ENCODE assay signal across 10 cellular contexts in the genomic region with DNA sequence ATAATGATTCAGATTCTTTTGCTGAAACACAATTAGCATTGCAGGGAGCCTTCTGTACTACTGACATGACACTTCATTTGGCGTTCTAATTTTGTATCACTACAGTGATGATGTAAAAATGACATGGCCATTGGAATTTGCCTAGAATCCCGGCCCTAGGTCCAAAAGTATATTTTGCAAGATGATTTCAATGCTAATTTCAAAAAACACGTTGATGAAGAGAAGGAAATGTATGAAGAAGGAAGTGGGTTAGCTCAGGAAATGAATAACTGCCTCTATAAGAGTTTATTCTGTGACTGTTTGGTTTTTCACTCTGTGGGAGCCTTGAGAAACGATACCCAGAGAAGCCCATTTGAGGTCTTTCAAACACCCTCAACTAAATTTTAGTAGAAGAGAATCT. TPM values are rescaled to one million over a fixed set of nuclear protein-coding genes. Genes with fewer than 3 reads are reported as not detected.
DNase-seq lines count a peak whose midpoint lies in the region; ATAC-seq and TF ChIP-seq lines count a peak whose summit lies in the region.
"Had no signal": no experiment of that assay in that cellular context is flagged by ENCODE, and none has a peak within 500 bp of the region (broad histone marks: within the 10 kb centered on the region; RNA-seq: fewer than 3 reads in every experiment).

No MANE protein-coding gene starts in this region.

- peak overlapping the region; percentile 38 for H3K4me3 ChIP-seq in GM23248
- H3K4me3 ChIP-seq in lower lobe of right lung = no peak overlapping the region
- H3K4me3 ChIP-seq: lung had no signal

- in situ Hi-C loops in GM23248 (cut with MboI) = no loop called here

- H3K4me1 ChIP-seq in GM23248 (ENCODE audit: insufficient read depth) (peaks cover 40% of the 10 kb centered on the region), lower lobe of right lung (peaks cover 35% of the 10 kb centered on the region)

- intact Hi-C loops in lower lobe of right lung (cut with DNase I) = no loop called here

- H3K36me3 ChIP-seq in GM23248 (ENCODE audit: low read depth) (peaks cover 7% of the 10 kb centered on the region; the same call in 1 of the 2 replicates), lower lobe of right lung (peaks cover 56% of the 10 kb centered on the region)

- WGBS in GM23248 (ENCODE audit: low coverage in 1 of 2, low lambda C conversion rate in 2 of 2, missing lambda C conversion rate in 2 of 2), 2 experiments = 1 to 2% methylated on average over 4 of the region's 4 CpGs

- 0 out of 2 replicates have a peak overlapping the region, but pooled peaks have one; percentile 23 for H2AFZ ChIP-seq in GM23248

- no peak for TF ChIP-seq CTCF in lower lobe of right lung (IDR thresholded peaks at IDR 0.05)

- H3K4me2 ChIP-seq in GM23248 (ENCODE audit: unreplicated experiment) = peak overlapping the region; percentile 77

- H3K9ac ChIP-seq in GM23248 = peak overlapping the region; percentile 41

- H3F3A ChIP-seq in GM23248 (ENCODE audit: insufficient read depth) = peaks cover 42% of the 10 kb centered on the region

- no peaks in the 10 kb centered on the region for H4K20me1 ChIP-seq in GM23248 (ENCODE audit: insufficient read depth)

- ATAC-seq in SK-N-SH treated with all-trans-retinoic acid at 6 μM for 48 hours (peak; percentile 26; the same call in 1 of the 3 replicates), lower lobe of right lung (peak in 1 of 2 donors; percentile 52), GM19452 (IDR thresholded peaks at IDR 0.05; ENCODE audit: unreplicated experiment) (no peak)

- H3K27ac ChIP-seq in GM23248 (peak overlapping the region; percentile 65), lower lobe of right lung (peak overlapping the region; percentile 4)

- H3K27me3 ChIP-seq in GM23248 (replicated peaks; ENCODE audit: insufficient read depth) (no peaks in the 10 kb centered on the region), lower lobe of right lung (ENCODE audit: low read depth) (no peaks in the 10 kb centered on the region)

- H3K9me3 ChIP-seq in GM23248 (ENCODE audit: low read depth) (no peaks in the 10 kb centered on the region), lower lobe of right lung (no peaks in the 10 kb centered on the region)

- no peaks in the 10 kb centered on the region for H3K9me2 ChIP-seq in GM23248 (ENCODE audit: insufficient read depth)

- no peaks in the 10 kb centered on the region for H3K79me2 ChIP-seq in GM23248 (ENCODE audit: insufficient read depth)

- DNase-seq in GF-D8 (lab: John Stamatoyannopoulos, UW) = peak; percentile 78
- peak; percentile 46 for DNase-seq in GM23248
- no peak for DNase-seq in lower lobe of right lung
- DNase-seq in activated effector memory CD4-positive, alpha-beta T cell treated with anti-CD3 and anti-CD28 coated beads, Interleukin-2, amount 50 U/mL, for 16 hours = no peak
- DNase-seq in stimulated activated CD4-positive, alpha-beta T cell treated with anti-CD3 and anti-CD28 coated beads, Interleukin-4, amount 100 ng/mL, for 24 hours = no peak
- DNase-seq in NCI-H1092 (lab: John Stamatoyannopoulos, UW) = no peak
- DNase-seq: NCI-H226 had no signal

TF ChIP-seq in SK-N-SH treated with all-trans-retinoic acid at 6 μM for 48 hours, 23 proteins besides CTCF, POLR2A, EP300 and RAD21:
- TF ChIP-seq RARB (CRISPR knock-in tag; IDR thresholded peaks at IDR 0.05) (no peak), ISL1 (CRISPR knock-in tag; IDR thresholded peaks at IDR 0.05) (no peak), ZNF8 (CRISPR knock-in tag; IDR thresholded peaks at IDR 0.05) (no peak), PPARA (CRISPR knock-in tag; IDR thresholded peaks at IDR 0.05; ENCODE audit: borderline replicate concordance) (no peak), ARNTL (CRISPR knock-in tag; IDR thresholded peaks at IDR 0.05; ENCODE audit: borderline replicate concordance, low read depth) (no peak), ZFP30 (CRISPR knock-in tag; IDR thresholded peaks at IDR 0.05) (no peak), CREB5 (CRISPR knock-in tag; IDR thresholded peaks at IDR 0.05; ENCODE audit: low read depth) (no peak), TOX (CRISPR knock-in tag; IDR thresholded peaks at IDR 0.05; ENCODE audit: borderline replicate concordance) (no peak), CSDC2 (CRISPR knock-in tag; IDR thresholded peaks at IDR 0.05) (no peak), GLIS3 (CRISPR knock-in tag; IDR thresholded peaks at IDR 0.05) (no peak), ZFP3 (CRISPR knock-in tag; IDR thresholded peaks at IDR 0.05) (no peak), OSR1 (CRISPR knock-in tag; IDR thresholded peaks at IDR 0.05) (no peak), ZC3H10 (CRISPR knock-in tag; IDR thresholded peaks at IDR 0.05) (no peak), TCF4 (CRISPR knock-in tag; IDR thresholded peaks at IDR 0.05; ENCODE audit: borderline replicate concordance) (no peak), ZNF565 (CRISPR knock-in tag; conservative IDR thresholded peaks at IDR 0.05; ENCODE audit: low read depth) (no peak)
- TF ChIP-seq, protein P1, sequence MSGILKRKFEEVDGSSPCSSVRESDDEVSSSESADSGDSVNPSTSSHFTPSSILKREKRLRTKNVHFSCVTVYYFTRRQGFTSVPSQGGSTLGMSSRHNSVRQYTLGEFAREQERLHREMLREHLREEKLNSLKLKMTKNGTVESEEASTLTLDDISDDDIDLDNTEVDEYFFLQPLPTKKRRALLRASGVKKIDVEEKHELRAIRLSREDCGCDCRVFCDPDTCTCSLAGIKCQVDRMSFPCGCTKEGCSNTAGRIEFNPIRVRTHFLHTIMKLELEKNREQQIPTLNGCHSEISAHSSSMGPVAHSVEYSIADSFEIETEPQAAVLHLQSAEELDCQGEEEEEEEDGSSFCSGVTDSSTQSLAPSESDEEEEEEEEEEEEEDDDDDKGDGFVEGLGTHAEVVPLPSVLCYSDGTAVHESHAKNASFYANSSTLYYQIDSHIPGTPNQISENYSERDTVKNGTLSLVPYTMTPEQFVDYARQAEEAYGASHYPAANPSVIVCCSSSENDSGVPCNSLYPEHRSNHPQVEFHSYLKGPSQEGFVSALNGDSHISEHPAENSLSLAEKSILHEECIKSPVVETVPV (CRISPR knock-in tag; IDR thresholded peaks at IDR 0.05) = no peak

RNA-seq across cellular contexts. Expression of gene OSTF1, which starts 59.3 kb away (rescaled TPM):
- total RNA-seq in GM23248 (2014; rRNA removed; shearing (Covaris generic)) = 34.9 and 42.4 TPM in 2 replicates
- 65.6 and 70.9 TPM in 2 replicates for polyA plus RNA-seq in GM23248 (2016; fragmentation: Nextera tagmentation; extraction: Ambion mirVana)
- total RNA-seq in lower lobe of right lung = 91.2 TPM

RNA-seq across cellular contexts. Expression of gene NMRK1, which starts 59.7 kb away (rescaled TPM):
- total RNA-seq in GM23248 (2014; rRNA removed; shearing (Covaris generic)) = 14.4 and 16.6 TPM in 2 replicates
- 25.8 and 29.2 TPM in 2 replicates for polyA plus RNA-seq in GM23248 (2016; fragmentation: Nextera tagmentation; extraction: Ambion mirVana)
- total RNA-seq in lower lobe of right lung = 38.5 TPM

Comparison
In these comparisons a context has a peak if more than half of its experiments do, and no peak if none do; other contexts are left out.
1. DNase-seq: peak in GF-D8 (single experiment) and GM23248 (single experiment); none in lower lobe of right lung (single experiment), activated effector memory CD4-positive, alpha-beta T cell treated with anti-CD3 and anti-CD28 coated beads, Interleukin-2, amount 50 U/mL, for 16 hours (single experiment), stimulated activated CD4-positive, alpha-beta T cell treated with anti-CD3 and anti-CD28 coated beads, Interleukin-4, amount 100 ng/mL, for 24 hours (single experiment) and NCI-H1092 (single experiment).